8 cellular contexts compared by ENCODE assay signal in the genomic region with DNA sequence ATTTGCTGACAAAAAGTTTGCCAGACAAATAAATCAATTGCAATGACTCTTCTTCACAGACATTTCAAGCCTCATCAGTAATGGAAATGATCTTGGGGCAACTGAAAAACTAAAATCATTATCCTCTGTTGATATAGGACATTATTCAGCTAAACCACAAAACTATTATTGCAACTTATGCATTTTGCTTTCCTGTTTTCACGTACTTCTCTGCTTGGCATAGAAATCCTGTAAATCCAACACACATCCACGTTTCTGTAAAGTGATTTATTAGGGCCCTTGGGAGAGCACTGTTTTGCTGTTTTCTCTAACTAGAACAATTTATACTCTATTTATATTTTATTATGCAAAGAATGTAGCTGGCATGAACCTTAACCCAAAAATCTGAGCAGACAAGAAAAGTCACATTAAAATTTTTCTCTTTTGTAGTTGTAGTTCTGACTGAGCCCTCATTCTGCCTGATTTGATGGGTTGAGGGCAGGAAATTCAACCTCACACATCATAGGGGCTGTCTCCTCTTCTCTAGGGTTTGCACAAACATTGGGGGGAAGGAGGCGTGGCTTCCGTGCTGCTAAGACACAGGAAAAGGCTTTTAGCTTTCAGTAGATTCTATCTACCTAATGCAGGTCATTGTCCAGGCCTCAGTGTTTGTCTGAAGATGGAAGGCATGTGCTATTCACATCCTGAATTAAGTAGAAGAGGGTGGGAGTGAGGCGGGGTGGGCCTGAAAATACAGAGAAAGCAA. TPM values are rescaled to one million over a fixed set of nuclear protein-coding genes. Genes with fewer than 3 reads are reported as not detected.
DNase-seq lines count a peak whose midpoint lies in the region; ATAC-seq lines count a peak whose summit lies in the region.

No MANE protein-coding gene starts in this region.

- no peak overlapping the region for H2BK120ac ChIP-seq in mesenchymal stem cell (ENCODE audit: low read depth, low read length)

- H3K14ac ChIP-seq in mesenchymal stem cell (ENCODE audit: low read length in 2 of 2): no peak overlapping the region

- H2BK5ac ChIP-seq in mesenchymal stem cell (ENCODE audit: low read depth, low read length, poor library complexity, severe bottlenecking): no peak overlapping the region

- H3K36me3 Mint-ChIP-seq in activated T-cell treated with anti-CD3 and anti-CD28 coated beads, Interleukin-2, amount 50 U/mL, for 24 hours (ENCODE audit: low read depth): no peaks in the 10 kb centered on the region
- no peaks in the 10 kb centered on the region for H3K36me3 Mint-ChIP-seq in stimulated activated naive CD8-positive, alpha-beta T cell treated with anti-CD3 and anti-CD28 coated beads, Interleukin-15, Interleukin-2, amounts not matched to agents 100 ng/mL and 50 ng/mL, for 24 hours (ENCODE audit: low read depth)

- no peaks in the 10 kb centered on the region for H3K27me3 ChIP-seq in SJCRH30
- no peaks in the 10 kb centered on the region for H3K27me3 ChIP-seq in mesenchymal stem cell (ENCODE audit: control insufficient read depth in 1 of 2, insufficient read depth in 1 of 2, low read length in 2 of 2)

- H3K27ac ChIP-seq in SJCRH30 (no peak overlapping the region), mesenchymal stem cell (ENCODE audit: low read length, poor library complexity, severe bottlenecking) (no peak overlapping the region)

- no CpG with 5 or more reads among the region's 5 CpGs for WGBS in mesenchymal stem cell

- no peak overlapping the region for H2BK12ac ChIP-seq in mesenchymal stem cell (ENCODE audit: low read length in 2 of 2)

- H3K9me3 ChIP-seq in SJCRH30 (replicated peaks) (no peaks in the 10 kb centered on the region), mesenchymal stem cell (ENCODE audit: control insufficient read depth, low read length) (no peaks in the 10 kb centered on the region)

- no peak overlapping the region for H4K91ac ChIP-seq in mesenchymal stem cell (ENCODE audit: low read length)

- H2AFZ ChIP-seq in mesenchymal stem cell (ENCODE audit: low read depth, low read length): no peak overlapping the region

- H3K9ac ChIP-seq in mesenchymal stem cell (ENCODE audit: low read length): no peak overlapping the region

- no peak overlapping the region for H3K18ac ChIP-seq in mesenchymal stem cell (ENCODE audit: low read depth in 1 of 2, low read length in 2 of 2)

- H3K4me3 ChIP-seq in SJCRH30: no peak overlapping the region
- no peak overlapping the region for H3K4me3 ChIP-seq in mesenchymal stem cell (ENCODE audit: insufficient read depth in 1 of 2, low read depth in 1 of 2, low read length in 2 of 2)

- peaks cover 46% of the 10 kb centered on the region for H3K4me1 Mint-ChIP-seq in activated T-cell treated with anti-CD3 and anti-CD28 coated beads, Interleukin-2, amount 50 U/mL, for 24 hours (ENCODE audit: low read depth)
- peaks cover 41% of the 10 kb centered on the region for H3K4me1 Mint-ChIP-seq in stimulated activated naive CD8-positive, alpha-beta T cell treated with anti-CD3 and anti-CD28 coated beads, Interleukin-15, Interleukin-2, amounts not matched to agents 100 ng/mL and 50 ng/mL, for 24 hours (ENCODE audit: low read depth)

- peak overlapping the region; percentile 80 for H3K27ac Mint-ChIP-seq in activated T-cell treated with anti-CD3 and anti-CD28 coated beads, Interleukin-2, amount 50 U/mL, for 24 hours
- peak overlapping the region; percentile 92 for H3K27ac Mint-ChIP-seq in stimulated activated naive CD8-positive, alpha-beta T cell treated with anti-CD3 and anti-CD28 coated beads, Interleukin-15, Interleukin-2, amounts not matched to agents 100 ng/mL and 50 ng/mL, for 24 hours

- H2AK5ac ChIP-seq in mesenchymal stem cell (ENCODE audit: low read length, severe bottlenecking): no peak overlapping the region

- H3K4me2 ChIP-seq in mesenchymal stem cell (ENCODE audit: low read length, poor library complexity, severe bottlenecking): no peak overlapping the region

- DNase-seq in SJCRH30: peak; percentile 9 to 35
- peak; percentile 44 for DNase-seq in activated T-cell treated with anti-CD3 and anti-CD28 coated beads, Interleukin-2, amount 50 U/mL, for 24 hours
- DNase-seq in mesenchymal stem cell: peak; percentile 16
- DNase-seq in NCI-H524 treated with DMSO at 0.1 percent for 48 hours (lab: John Stamatoyannopoulos, UW): no peak
- DNase-seq in AML-193 (lab: John Stamatoyannopoulos, UW): no peak

- ATAC-seq in HG02678 (IDR thresholded peaks at IDR 0.05; ENCODE audit: unreplicated experiment) (no peak), GM19397 (IDR thresholded peaks at IDR 0.05; ENCODE audit: unreplicated experiment) (no peak)

- no peaks in the 10 kb centered on the region for H3K27me3 Mint-ChIP-seq in activated T-cell treated with anti-CD3 and anti-CD28 coated beads, Interleukin-2, amount 50 U/mL, for 24 hours
- H3K27me3 Mint-ChIP-seq in stimulated activated naive CD8-positive, alpha-beta T cell treated with anti-CD3 and anti-CD28 coated beads, Interleukin-15, Interleukin-2, amounts not matched to agents 100 ng/mL and 50 ng/mL, for 24 hours: no peaks in the 10 kb centered on the region

- H3K36me3 ChIP-seq in SJCRH30: no peaks in the 10 kb centered on the region
- H3K36me3 ChIP-seq in mesenchymal stem cell (ENCODE audit: control insufficient read depth in 1 of 2, insufficient read depth in 2 of 2, low read depth in 1 of 2, low read length in 2 of 2): no peaks in the 10 kb centered on the region

- H2BK15ac ChIP-seq in mesenchymal stem cell (ENCODE audit: low read depth, poor library complexity, severe bottlenecking): no peak overlapping the region

- peak overlapping the region; percentile 55 for H3K4me3 Mint-ChIP-seq in activated T-cell treated with anti-CD3 and anti-CD28 coated beads, Interleukin-2, amount 50 U/mL, for 24 hours
- peak overlapping the region; percentile 66 for H3K4me3 Mint-ChIP-seq in stimulated activated naive CD8-positive, alpha-beta T cell treated with anti-CD3 and anti-CD28 coated beads, Interleukin-15, Interleukin-2, amounts not matched to agents 100 ng/mL and 50 ng/mL, for 24 hours

- H3K4ac ChIP-seq in mesenchymal stem cell (ENCODE audit: low read depth in 1 of 2, low read length in 2 of 2): no peak overlapping the region

- H4K8ac ChIP-seq in mesenchymal stem cell (ENCODE audit: low read length): no peak overlapping the region

- H3K4me1 ChIP-seq in SJCRH30 (no peaks in the 10 kb centered on the region), mesenchymal stem cell (ENCODE audit: control insufficient read depth, insufficient read depth, low read depth, low read length) (peaks cover 4% of the 10 kb centered on the region)

- H3K23ac ChIP-seq in mesenchymal stem cell (ENCODE audit: low read length in 2 of 2): no peak overlapping the region

- H3K9me3 Mint-ChIP-seq in activated T-cell treated with anti-CD3 and anti-CD28 coated beads, Interleukin-2, amount 50 U/mL, for 24 hours: no peaks in the 10 kb centered on the region
- no peaks in the 10 kb centered on the region for H3K9me3 Mint-ChIP-seq in stimulated activated naive CD8-positive, alpha-beta T cell treated with anti-CD3 and anti-CD28 coated beads, Interleukin-15, Interleukin-2, amounts not matched to agents 100 ng/mL and 50 ng/mL, for 24 hours

- no peaks in the 10 kb centered on the region for H3K79me1 ChIP-seq in mesenchymal stem cell (replicated peaks; ENCODE audit: low read length, poor library complexity, severe bottlenecking)

RNA-seq across cellular contexts. Expression of gene NUP107, which starts 11.5 kb away (rescaled TPM):
- 149 and 150 TPM in 2 replicates for total RNA-seq in SJCRH30 (2014; rRNA removed; shearing (Covaris generic))
- 19.4 TPM for polyA plus RNA-seq in mesenchymal stem cell (2013, experiment 1 of 2)
- polyA plus RNA-seq in mesenchymal stem cell (2013, experiment 2 of 2): 20.8 TPM

Comparison
In these comparisons a context has a peak if more than half of its experiments do, and no peak if none do; other contexts are left out.
1. DNase-seq: peak in SJCRH30 (2 of 2), activated T-cell treated with anti-CD3 and anti-CD28 coated beads, Interleukin-2, amount 50 U/mL, for 24 hours (single experiment) and mesenchymal stem cell (single experiment); none in NCI-H524 treated with DMSO at 0.1 percent for 48 hours (single experiment) and AML-193 (0 of 2).